ENCODE assay signal across 9 cellular contexts in genomic region chr2:84830095-84830494, GRCh38. TPM values are rescaled to one million over a fixed set of nuclear protein-coding genes. Genes with fewer than 3 reads are reported as not detected.
DNase-seq lines count a peak whose midpoint lies in the region; ATAC-seq lines count a peak whose summit lies in the region.
"Had no signal": no experiment of that assay in that cellular context is flagged by ENCODE, and none has a peak within 500 bp of the region (broad histone marks: within the 10 kb centered on the region; RNA-seq: fewer than 3 reads in every experiment).

No MANE protein-coding gene starts in this region.

- ATAC-seq in left lobe of liver: peak; percentile 54
- ATAC-seq: psoas muscle had no signal

- DNase-seq in AML-193 (lab: John Stamatoyannopoulos, UW) (peak; percentile 80), Kasumi-1 (lab: John Stamatoyannopoulos, UW) (peak; percentile 86 to 87), amniotic epithelial cell (ENCODE audit: low read depth) (peak; percentile 71), left lobe of liver (ENCODE audit: low spot score) (no peak), NCI-H748 treated with DMSO at 0.1 percent for 48 hours (lab: John Stamatoyannopoulos, UW) (no peak), OCI-M2 (lab: John Stamatoyannopoulos, UW; ENCODE audit: unreplicated experiment) (no peak), occipital lobe (lab: John Stamatoyannopoulos, UW) (no peak)
- no peak for DNase-seq in activated CD4-positive, alpha-beta T cell treated with anti-CD3 and anti-CD28 coated beads, Interleukin-2, amount 50 U/mL, for 1 hour

RNA-seq across cellular contexts. Expression of gene TRABD2A, which starts 50.8 kb away (rescaled TPM):
- total RNA-seq in left lobe of liver: 0.68 TPM
- total RNA-seq in occipital lobe: 1.1 TPM

Comparison
In these comparisons a context has a peak if more than half of its experiments do, and no peak if none do; other contexts are left out.
1. DNase-seq: peak in AML-193 (2 of 2), Kasumi-1 (2 of 2) and amniotic epithelial cell (single experiment); none in left lobe of liver (single experiment), NCI-H748 treated with DMSO at 0.1 percent for 48 hours (single experiment), activated CD4-positive, alpha-beta T cell treated with anti-CD3 and anti-CD28 coated beads, Interleukin-2, amount 50 U/mL, for 1 hour (single experiment), OCI-M2 (single experiment) and occipital lobe (single experiment).